Comparison of ENCODE assay signal across 8 cellular contexts in genomic region chr10:96719205-96719604, GRCh38. TPM values are rescaled to one million over a fixed set of nuclear protein-coding genes. Genes with fewer than 3 reads are reported as not detected.
DNase-seq lines count a peak whose midpoint lies in the region; ATAC-seq and TF ChIP-seq lines count a peak whose summit lies in the region.

No MANE protein-coding gene starts in this region.

- ATAC-seq in central memory CD8-positive, alpha-beta T cell (replicated peaks; ENCODE audit: extremely low read depth, poor library complexity, severe bottlenecking): no peak
- ATAC-seq in psoas muscle (no peak), HG02973 (IDR thresholded peaks at IDR 0.05; ENCODE audit: unreplicated experiment) (no peak), sciatic nerve (no peak)

- no peaks in the 10 kb centered on the region for H3K27me3 Mint-ChIP-seq in central memory CD8-positive, alpha-beta T cell

- H3K4me3 Mint-ChIP-seq in central memory CD8-positive, alpha-beta T cell: peak overlapping the region; percentile 96

- intact Hi-C loops in psoas muscle (cut with DNase I): no loop called here
- intact Hi-C loops in sciatic nerve (cut with DNase I): no loop called here

- no peak for DNase-seq in GM12865 (ENCODE audit: low read depth)
- peak; percentile 83 for DNase-seq in LNCaP clone FGC (ENCODE audit: low read depth)
- DNase-seq in central memory CD8-positive, alpha-beta T cell (ENCODE audit: low spot score in 2 of 2): no peak
- DNase-seq in psoas muscle: no peak
- no peak for DNase-seq in DMS153 (lab: John Stamatoyannopoulos, UW)
- DNase-seq in sciatic nerve (ENCODE audit: low spot score): no peak
- DNase-seq in stimulated activated CD8-positive, alpha-beta memory T cell treated with anti-CD3 and anti-CD28 coated beads, Interleukin-4, amount 100 ng/mL, for 48 hours: no peak

- H3K4me1 ChIP-seq in psoas muscle: peaks cover 6% of the 10 kb centered on the region

- peak overlapping the region; percentile 96 for H3K27ac Mint-ChIP-seq in central memory CD8-positive, alpha-beta T cell (ENCODE audit: low read depth)

- H3K4me1 Mint-ChIP-seq in central memory CD8-positive, alpha-beta T cell: peaks cover 60% of the 10 kb centered on the region

- H3K27ac ChIP-seq in psoas muscle: no peak overlapping the region

- no peaks in the 10 kb centered on the region for H3K9me3 Mint-ChIP-seq in central memory CD8-positive, alpha-beta T cell

- WGBS in psoas muscle, 3 donors: 91 to 94% (median 92%) methylated on average over 1 of the region's 1 CpG

- H3K4me3 ChIP-seq in GM12865 (ENCODE audit: low read depth, low read length) (peak overlapping the region; percentile 88), LNCaP clone FGC (ENCODE audit: low read depth, low read length) (peak overlapping the region; percentile 56; the same call in 1 of the 2 replicates), psoas muscle (peak overlapping the region; percentile 75)

- peaks cover 14% of the 10 kb centered on the region for H3K36me3 Mint-ChIP-seq in central memory CD8-positive, alpha-beta T cell (ENCODE audit: insufficient read depth)

- peak; percentile 13 for TF ChIP-seq CTCF in GM12865 (IDR thresholded peaks at IDR 0.05; ENCODE audit: insufficient read depth, low read depth, low read length, missing control alignments)
- peak; percentile 41 for TF ChIP-seq CTCF in LNCaP clone FGC (IDR thresholded peaks at IDR 0.05; ENCODE audit: control insufficient read depth, extremely low read depth, insufficient read depth)
- no peak for TF ChIP-seq CTCF in psoas muscle (IDR thresholded peaks at IDR 0.05)

- H3K36me3 ChIP-seq in psoas muscle (ENCODE audit: insufficient read depth in 1 of 2, low read depth in 1 of 2): no peaks in the 10 kb centered on the region

- no peaks in the 10 kb centered on the region for H3K9me3 ChIP-seq in psoas muscle

- H3K27me3 ChIP-seq in psoas muscle (ENCODE audit: insufficient read depth in 3 of 3, low read length in 2 of 3): no peaks in the 10 kb centered on the region

RNA-seq across cellular contexts. Expression of gene PIK3AP1, which starts 1.1 kb away (rescaled TPM):
- 1 to 10 TPM; 1.4 to 3.5 (median 2.6) TPM for total RNA-seq in psoas muscle
- polyA plus RNA-seq in psoas muscle: 1 to 10 TPM in 1 of 3 donors, under 1 TPM in 2; 0.17 to 8.6 (median 0.43) TPM
- total RNA-seq in sciatic nerve: 13.8 TPM
